Comparison of ENCODE assay signal across 11 cellular contexts in genomic region chr10:5090551-5090950, GRCh38.
"Had no signal": no experiment of that assay in that cellular context is flagged by ENCODE, and none has a peak within 500 bp of the region (broad histone marks: within the 10 kb centered on the region; RNA-seq: fewer than 3 reads in every experiment).

No MANE protein-coding gene starts in this region.

- ATAC-seq: left lobe of liver; stimulated activated naive CD8-positive, alpha-beta T cell treated with anti-CD3 and anti-CD28 coated beads, Interleukin-15, amount 100 ng/mL, for 72 hours had no signal

- H3K4me3 ChIP-seq: right atrium auricular region had no signal

- DNase-seq: activated CD4-positive, alpha-beta T cell treated with anti-CD3 and anti-CD28 coated beads for 4 hours; activated gamma-delta T cell treated with Interleukin-2 at 50 U/mL for 16 hours; activated naive CD8-positive, alpha-beta T cell treated with anti-CD3 and anti-CD28 coated beads for 36 hours; activated T-cell treated with anti-CD3 and anti-CD28 coated beads, Interleukin-2, amount 50 U/mL, for 48 hours; anterior cingulate cortex; hippocampal formation; occipital lobe; stimulated activated naive CD8-positive, alpha-beta T cell treated with anti-CD3 and anti-CD28 coated beads, Interleukin-15, amount 100 ng/mL, for 72 hours; T-helper 17 cell had no signal
